In the genomic region with DNA sequence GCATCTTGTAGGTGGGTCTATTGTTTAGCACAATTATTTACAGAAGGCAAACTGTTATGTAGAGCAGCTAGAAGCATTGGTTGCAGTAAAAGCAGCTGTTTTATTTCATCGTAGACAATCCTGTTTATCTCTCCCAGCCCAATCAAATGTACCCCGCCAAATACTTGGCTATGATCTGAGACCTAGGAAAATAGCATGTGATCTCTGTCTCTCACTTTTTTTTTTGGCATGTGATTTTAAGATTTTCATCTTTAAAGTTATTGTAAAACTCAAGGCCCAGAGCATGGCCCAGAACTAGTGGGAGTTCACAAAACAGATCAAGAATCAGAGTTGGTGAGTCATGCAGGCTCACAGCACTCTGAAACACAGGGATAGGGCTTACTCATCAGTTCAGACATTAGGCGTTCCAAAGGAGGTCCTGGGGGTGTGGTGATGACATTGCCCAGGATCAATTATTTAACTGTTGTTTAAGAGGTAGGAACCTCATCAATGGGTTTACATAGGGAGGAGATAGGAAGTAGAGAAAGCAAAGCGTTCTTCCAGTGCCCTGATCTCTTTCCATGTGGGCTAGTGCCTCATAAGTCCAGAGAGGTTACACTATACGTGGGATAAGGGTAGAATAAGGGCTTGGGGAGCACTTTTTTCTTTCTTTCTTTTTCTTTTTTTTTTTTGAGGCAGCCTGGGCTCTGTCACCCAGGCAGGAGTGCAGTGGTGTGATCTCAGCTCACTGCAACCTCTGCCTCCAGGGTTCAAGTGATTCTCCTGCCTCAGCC, we compare ENCODE assay signal across 2 cellular contexts.
TF ChIP-seq lines count a peak whose summit lies in the region.

No MANE protein-coding gene starts in this region.

TF ChIP-seq in HCT116, 20 proteins besides CTCF, POLR2A, EP300 and RAD21 (continued from another document):
- TF ChIP-seq, protein P1, sequence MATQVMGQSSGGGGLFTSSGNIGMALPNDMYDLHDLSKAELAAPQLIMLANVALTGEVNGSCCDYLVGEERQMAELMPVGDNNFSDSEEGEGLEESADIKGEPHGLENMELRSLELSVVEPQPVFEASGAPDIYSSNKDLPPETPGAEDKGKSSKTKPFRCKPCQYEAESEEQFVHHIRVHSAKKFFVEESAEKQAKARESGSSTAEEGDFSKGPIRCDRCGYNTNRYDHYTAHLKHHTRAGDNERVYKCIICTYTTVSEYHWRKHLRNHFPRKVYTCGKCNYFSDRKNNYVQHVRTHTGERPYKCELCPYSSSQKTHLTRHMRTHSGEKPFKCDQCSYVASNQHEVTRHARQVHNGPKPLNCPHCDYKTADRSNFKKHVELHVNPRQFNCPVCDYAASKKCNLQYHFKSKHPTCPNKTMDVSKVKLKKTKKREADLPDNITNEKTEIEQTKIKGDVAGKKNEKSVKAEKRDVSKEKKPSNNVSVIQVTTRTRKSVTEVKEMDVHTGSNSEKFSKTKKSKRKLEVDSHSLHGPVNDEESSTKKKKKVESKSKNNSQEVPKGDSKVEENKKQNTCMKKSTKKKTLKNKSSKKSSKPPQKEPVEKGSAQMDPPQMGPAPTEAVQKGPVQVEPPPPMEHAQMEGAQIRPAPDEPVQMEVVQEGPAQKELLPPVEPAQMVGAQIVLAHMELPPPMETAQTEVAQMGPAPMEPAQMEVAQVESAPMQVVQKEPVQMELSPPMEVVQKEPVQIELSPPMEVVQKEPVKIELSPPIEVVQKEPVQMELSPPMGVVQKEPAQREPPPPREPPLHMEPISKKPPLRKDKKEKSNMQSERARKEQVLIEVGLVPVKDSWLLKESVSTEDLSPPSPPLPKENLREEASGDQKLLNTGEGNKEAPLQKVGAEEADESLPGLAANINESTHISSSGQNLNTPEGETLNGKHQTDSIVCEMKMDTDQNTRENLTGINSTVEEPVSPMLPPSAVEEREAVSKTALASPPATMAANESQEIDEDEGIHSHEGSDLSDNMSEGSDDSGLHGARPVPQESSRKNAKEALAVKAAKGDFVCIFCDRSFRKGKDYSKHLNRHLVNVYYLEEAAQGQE (IDR thresholded peaks at IDR 0.05; ENCODE audit: low read depth) = no peak
- TF ChIP-seq, protein P2, sequence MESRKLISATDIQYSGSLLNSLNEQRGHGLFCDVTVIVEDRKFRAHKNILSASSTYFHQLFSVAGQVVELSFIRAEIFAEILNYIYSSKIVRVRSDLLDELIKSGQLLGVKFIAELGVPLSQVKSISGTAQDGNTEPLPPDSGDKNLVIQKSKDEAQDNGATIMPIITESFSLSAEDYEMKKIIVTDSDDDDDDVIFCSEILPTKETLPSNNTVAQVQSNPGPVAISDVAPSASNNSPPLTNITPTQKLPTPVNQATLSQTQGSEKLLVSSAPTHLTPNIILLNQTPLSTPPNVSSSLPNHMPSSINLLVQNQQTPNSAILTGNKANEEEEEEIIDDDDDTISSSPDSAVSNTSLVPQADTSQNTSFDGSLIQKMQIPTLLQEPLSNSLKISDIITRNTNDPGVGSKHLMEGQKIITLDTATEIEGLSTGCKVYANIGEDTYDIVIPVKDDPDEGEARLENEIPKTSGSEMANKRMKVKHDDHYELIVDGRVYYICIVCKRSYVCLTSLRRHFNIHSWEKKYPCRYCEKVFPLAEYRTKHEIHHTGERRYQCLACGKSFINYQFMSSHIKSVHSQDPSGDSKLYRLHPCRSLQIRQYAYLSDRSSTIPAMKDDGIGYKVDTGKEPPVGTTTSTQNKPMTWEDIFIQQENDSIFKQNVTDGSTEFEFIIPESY (IDR thresholded peaks at IDR 0.05; ENCODE audit: extremely low read depth, insufficient replicate concordance, low read length) = no peak
- TF ChIP-seq FOSL1 (IDR thresholded peaks at IDR 0.05; ENCODE audit: low read depth) = peak; percentile 88
- peak; percentile 40; the same call in 1 of the 2 replicates for TF ChIP-seq CEBPB (IDR thresholded peaks at IDR 0.05; ENCODE audit: low read depth)
- no peak for TF ChIP-seq YY1 (IDR thresholded peaks at IDR 0.05; ENCODE audit: extremely low read depth, insufficient replicate concordance, low read depth, low read length)
- no peak for TF ChIP-seq ZNF274 (IDR thresholded peaks at IDR 0.05; ENCODE audit: low read depth, low read length)
- TF ChIP-seq SIN3A (IDR thresholded peaks at IDR 0.05; ENCODE audit: low read depth) = 0 out of 2 replicates have a peak, but pooled peaks have one; percentile 36
- peak; percentile 86 for TF ChIP-seq JUND (IDR thresholded peaks at IDR 0.05)
- peak; percentile 72 for TF ChIP-seq SP1 (IDR thresholded peaks at IDR 0.05; ENCODE audit: low read depth)

TF ChIP-seq in SK-N-SH treated with all-trans-retinoic acid at 6 μM for 48 hours, 23 proteins besides CTCF, POLR2A, EP300 and RAD21 (continued from another document):
- TF ChIP-seq ZNF8 (CRISPR knock-in tag; IDR thresholded peaks at IDR 0.05) = no peak
- TF ChIP-seq PPARA (CRISPR knock-in tag; IDR thresholded peaks at IDR 0.05; ENCODE audit: borderline replicate concordance) = no peak
- no peak for TF ChIP-seq TCF4 (CRISPR knock-in tag; IDR thresholded peaks at IDR 0.05; ENCODE audit: borderline replicate concordance)
- TF ChIP-seq SNAI2 (CRISPR knock-in tag; IDR thresholded peaks at IDR 0.05) = no peak
- TF ChIP-seq CREB5 (CRISPR knock-in tag; IDR thresholded peaks at IDR 0.05; ENCODE audit: low read depth) = no peak
- TF ChIP-seq ARNTL (CRISPR knock-in tag; IDR thresholded peaks at IDR 0.05; ENCODE audit: borderline replicate concordance, low read depth) = no peak
- no peak for TF ChIP-seq ISL1 (CRISPR knock-in tag; IDR thresholded peaks at IDR 0.05)
- TF ChIP-seq, protein P3, sequence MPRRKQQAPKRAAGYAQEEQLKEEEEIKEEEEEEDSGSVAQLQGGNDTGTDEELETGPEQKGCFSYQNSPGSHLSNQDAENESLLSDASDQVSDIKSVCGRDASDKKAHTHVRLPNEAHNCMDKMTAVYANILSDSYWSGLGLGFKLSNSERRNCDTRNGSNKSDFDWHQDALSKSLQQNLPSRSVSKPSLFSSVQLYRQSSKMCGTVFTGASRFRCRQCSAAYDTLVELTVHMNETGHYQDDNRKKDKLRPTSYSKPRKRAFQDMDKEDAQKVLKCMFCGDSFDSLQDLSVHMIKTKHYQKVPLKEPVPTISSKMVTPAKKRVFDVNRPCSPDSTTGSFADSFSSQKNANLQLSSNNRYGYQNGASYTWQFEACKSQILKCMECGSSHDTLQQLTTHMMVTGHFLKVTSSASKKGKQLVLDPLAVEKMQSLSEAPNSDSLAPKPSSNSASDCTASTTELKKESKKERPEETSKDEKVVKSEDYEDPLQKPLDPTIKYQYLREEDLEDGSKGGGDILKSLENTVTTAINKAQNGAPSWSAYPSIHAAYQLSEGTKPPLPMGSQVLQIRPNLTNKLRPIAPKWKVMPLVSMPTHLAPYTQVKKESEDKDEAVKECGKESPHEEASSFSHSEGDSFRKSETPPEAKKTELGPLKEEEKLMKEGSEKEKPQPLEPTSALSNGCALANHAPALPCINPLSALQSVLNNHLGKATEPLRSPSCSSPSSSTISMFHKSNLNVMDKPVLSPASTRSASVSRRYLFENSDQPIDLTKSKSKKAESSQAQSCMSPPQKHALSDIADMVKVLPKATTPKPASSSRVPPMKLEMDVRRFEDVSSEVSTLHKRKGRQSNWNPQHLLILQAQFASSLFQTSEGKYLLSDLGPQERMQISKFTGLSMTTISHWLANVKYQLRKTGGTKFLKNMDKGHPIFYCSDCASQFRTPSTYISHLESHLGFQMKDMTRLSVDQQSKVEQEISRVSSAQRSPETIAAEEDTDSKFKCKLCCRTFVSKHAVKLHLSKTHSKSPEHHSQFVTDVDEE (CRISPR knock-in tag; IDR thresholded peaks at IDR 0.05) = no peak
- no peak for TF ChIP-seq ZNF565 (CRISPR knock-in tag; conservative IDR thresholded peaks at IDR 0.05; ENCODE audit: low read depth)
- TF ChIP-seq GLIS3 (CRISPR knock-in tag; IDR thresholded peaks at IDR 0.05) = no peak
